In genomic region chr17:31320791-31321190, GRCh38 we compare ENCODE assay signal across 8 cellular contexts. TPM values are rescaled to one million over a fixed set of nuclear protein-coding genes. Genes with fewer than 3 reads are reported as not detected.
DNase-seq lines count a peak whose midpoint lies in the region; ATAC-seq and TF ChIP-seq lines count a peak whose summit lies in the region.

No MANE protein-coding gene starts in this region.

- H3K4me1 Mint-ChIP-seq in activated naive CD8-positive, alpha-beta T cell treated with anti-CD3 and anti-CD28 coated beads for 36 hours = peaks cover 32% of the 10 kb centered on the region
- H3K4me1 Mint-ChIP-seq in memory B cell = peaks cover 17% of the 10 kb centered on the region

- H3K4me3 ChIP-seq in AG10803 (ENCODE audit: low read length) (no peak overlapping the region), HL-60 (replicated peaks; ENCODE audit: insufficient read depth, low read length) (peak overlapping the region; percentile 55)

- no peaks in the 10 kb centered on the region for H3K27me3 ChIP-seq in HL-60 (ENCODE audit: insufficient read depth, poor library complexity, severe bottlenecking)

- peaks cover 2% of the 10 kb centered on the region for H3K9me3 Mint-ChIP-seq in activated naive CD8-positive, alpha-beta T cell treated with anti-CD3 and anti-CD28 coated beads for 36 hours
- H3K9me3 Mint-ChIP-seq in memory B cell = no peaks in the 10 kb centered on the region

- DNase-seq in AG10803 (ENCODE audit: low read depth) = peak; percentile 13
- no peak for DNase-seq in HL-60 (ENCODE audit: low read depth in 1 of 2, low spot score in 1 of 2)
- DNase-seq in activated naive CD8-positive, alpha-beta T cell treated with anti-CD3 and anti-CD28 coated beads for 36 hours = no peak
- DNase-seq in memory B cell (ENCODE audit: low spot score in 2 of 2) = no peak
- no peak for DNase-seq in ureter (ENCODE audit: low spot score)

- peak overlapping the region; percentile 89 for H3K27ac ChIP-seq in HL-60 (replicated peaks)

- peaks cover 22% of the 10 kb centered on the region for H3K36me3 Mint-ChIP-seq in activated naive CD8-positive, alpha-beta T cell treated with anti-CD3 and anti-CD28 coated beads for 36 hours
- H3K36me3 Mint-ChIP-seq in memory B cell = peaks cover 6% of the 10 kb centered on the region

- H3K4me3 Mint-ChIP-seq in activated naive CD8-positive, alpha-beta T cell treated with anti-CD3 and anti-CD28 coated beads for 36 hours = peak overlapping the region; percentile 85
- peak overlapping the region; percentile 84 for H3K4me3 Mint-ChIP-seq in memory B cell

- no peaks in the 10 kb centered on the region for H3K27me3 Mint-ChIP-seq in activated naive CD8-positive, alpha-beta T cell treated with anti-CD3 and anti-CD28 coated beads for 36 hours
- no peaks in the 10 kb centered on the region for H3K27me3 Mint-ChIP-seq in memory B cell

- no peak for ATAC-seq in memory B cell (ENCODE audit: low read depth)
- ATAC-seq in HG02610 (IDR thresholded peaks at IDR 0.05; ENCODE audit: unreplicated experiment) = no peak
- no peak for ATAC-seq in GM21786 (IDR thresholded peaks at IDR 0.05; ENCODE audit: unreplicated experiment)
- ATAC-seq in HG03565 (IDR thresholded peaks at IDR 0.05; ENCODE audit: unreplicated experiment) = no peak

- H3K27ac Mint-ChIP-seq in activated naive CD8-positive, alpha-beta T cell treated with anti-CD3 and anti-CD28 coated beads for 36 hours = peak overlapping the region; percentile 91
- H3K27ac Mint-ChIP-seq in memory B cell = peak overlapping the region; percentile 85

- TF ChIP-seq CTCF in AG10803 (conservative IDR thresholded peaks at IDR 0.05; ENCODE audit: low read length) = no peak
- no peak for TF ChIP-seq CTCF in HL-60 (IDR thresholded peaks at IDR 0.05; ENCODE audit: insufficient read depth, low read length)

RNA-seq across cellular contexts. Expression of gene EVI2A, which starts 0.6 kb away (rescaled TPM):
- total RNA-seq in activated naive CD8-positive, alpha-beta T cell treated with anti-CD3 and anti-CD28 coated beads for 36 hours = 10 to 100 TPM; 42.4 to 42.7 TPM
- 2.7 TPM for total RNA-seq in ureter

RNA-seq across cellular contexts. Expression of gene EVI2B, which starts 6.9 kb away (rescaled TPM):
- total RNA-seq in activated naive CD8-positive, alpha-beta T cell treated with anti-CD3 and anti-CD28 coated beads for 36 hours = 10 to 100 TPM; 14.8 to 16.5 TPM
- total RNA-seq in ureter = 6.5 TPM

RNA-seq across cellular contexts. Expression of gene OMG, which starts 23.8 kb away (rescaled TPM):
- total RNA-seq in activated naive CD8-positive, alpha-beta T cell treated with anti-CD3 and anti-CD28 coated beads for 36 hours = under 1 TPM in 1 of 2 experiments, not detected in 1; 0.14 TPM
- not detected for total RNA-seq in ureter

Comparison
In these comparisons a context has a peak if more than half of its experiments do, and no peak if none do; other contexts are left out.
1. RNA of gene EVI2A, which starts 0.6 kb away (total RNA-seq): 42.4 to 42.7 TPM in activated naive CD8-positive, alpha-beta T cell treated with anti-CD3 and anti-CD28 coated beads for 36 hours; 2.7 TPM in ureter (single experiment); every median in the first group is over 10 times any median in the second.